1 cellular context compared by ENCODE assay signal in genomic region chr2:10502803-10503107, GRCh38.
TF ChIP-seq lines count a peak whose summit lies in the region.

No MANE protein-coding gene starts in this region.

TF ChIP-seq in H1, 55 proteins besides CTCF, POLR2A, EP300 and RAD21:
- TF ChIP-seq BCL11A (IDR thresholded peaks at IDR 0.05; ENCODE audit: low read depth in 2 of 2, low read length in 2 of 2) (no peak), YY1 (IDR thresholded peaks at IDR 0.05; ENCODE audit: low read depth, low read length) (no peak), KDM4A (IDR thresholded peaks at IDR 0.05; ENCODE audit: low read depth, low read length, severe bottlenecking) (no peak), TBP (IDR thresholded peaks at IDR 0.05; ENCODE audit: low read depth, low read length) (no peak), POLR2AphosphoS5 (IDR thresholded peaks at IDR 0.05; ENCODE audit: low read depth, low read length) (no peak), SUZ12 (IDR thresholded peaks at IDR 0.05; ENCODE audit: low read length) (no peak)
